ENCODE assay signal across 18 cellular contexts in genomic region chr3:50520849-50521248, GRCh38. TPM values are rescaled to one million over a fixed set of nuclear protein-coding genes. Genes with fewer than 3 reads are reported as not detected.
DNase-seq lines count a peak whose midpoint lies in the region; ATAC-seq and TF ChIP-seq lines count a peak whose summit lies in the region.
"Had no signal": no experiment of that assay in that cellular context is flagged by ENCODE, and none has a peak within 500 bp of the region (broad histone marks: within the 10 kb centered on the region; RNA-seq: fewer than 3 reads in every experiment).

No MANE protein-coding gene starts in this region.

- TF ChIP-seq CTCF in WTC11 (IDR thresholded peaks at IDR 0.05): no peak
- TF ChIP-seq CTCF in nephron progenitor cell (IDR thresholded peaks at IDR 0.05): no peak
- no peak for TF ChIP-seq CTCF in tibial nerve (IDR thresholded peaks at IDR 0.05)
- TF ChIP-seq CTCF in SK-N-SH (IDR thresholded peaks at IDR 0.05): no peak

- ATAC-seq in WTC11: no peak; the same call in 1 of the 2 replicates
- no peak for ATAC-seq in activated naive CD4-positive, alpha-beta T cell treated with anti-CD3 and anti-CD28 coated beads, Interleukin-2, amount 50 U/mL, for 72 hours

- H3K4me1 Mint-ChIP-seq in WTC11 (peaks cover 79% of the 10 kb centered on the region), nephron progenitor cell (peaks cover 84% of the 10 kb centered on the region)

- H3K27ac Mint-ChIP-seq in WTC11: peak overlapping the region; percentile 7; the same call in 1 of the 2 replicates
- no peak overlapping the region for H3K27ac Mint-ChIP-seq in nephron progenitor cell
- H3K27ac Mint-ChIP-seq in activated naive CD4-positive, alpha-beta T cell treated with anti-CD3 and anti-CD28 coated beads, Interleukin-2, amount 50 U/mL, for 72 hours: peak overlapping the region in 1 of 2 donors; percentile 7
- H3K27ac Mint-ChIP-seq: B cell had no signal

- DNase-seq in WTC11 (ENCODE audit: low spot score): no peak
- DNase-seq in nephron progenitor cell: no peak
- no peak for DNase-seq in tibial nerve (ENCODE audit: low spot score in 2 of 2)
- no peak for DNase-seq in activated naive CD4-positive, alpha-beta T cell treated with anti-CD3 and anti-CD28 coated beads, Interleukin-2, amount 50 U/mL, for 72 hours (ENCODE audit: low spot score in 2 of 2)
- no peak for DNase-seq in SK-N-SH
- DNase-seq: DMS79; GDM1; GM23248; Karpas-422; NCI-H1436; NCI-H2081; NCI-H510A treated with DMSO at 0.1 percent for 48 hours; NK-92 treated with Interleukin-12 subunit alpha and Interleukin-12 subunit beta, amount 100 ng/mL, for 24 hours; PC-9 had no signal

- no peaks in the 10 kb centered on the region for H3K79me2 ChIP-seq in SK-N-SH (ENCODE audit: insufficient read depth)

- H3K36me3 Mint-ChIP-seq in WTC11 (no peaks in the 10 kb centered on the region), nephron progenitor cell (ENCODE audit: low read depth) (no peaks in the 10 kb centered on the region)
- no peaks in the 10 kb centered on the region for H3K36me3 Mint-ChIP-seq in activated naive CD4-positive, alpha-beta T cell treated with anti-CD3 and anti-CD28 coated beads, Interleukin-2, amount 50 U/mL, for 72 hours

- no peaks in the 10 kb centered on the region for H4K20me1 ChIP-seq in SK-N-SH (ENCODE audit: insufficient read depth)

- H3K27me3 Mint-ChIP-seq in WTC11 (ENCODE audit: low read depth): peaks cover 12% of the 10 kb centered on the region
- peaks cover 32% of the 10 kb centered on the region for H3K27me3 Mint-ChIP-seq in nephron progenitor cell (ENCODE audit: low read depth, poor library complexity)

- peak overlapping the region; percentile 89; the same call in 1 of the 2 replicates for H3K27ac ChIP-seq in HUES6 (ENCODE audit: low read depth, low read length)
- no peak overlapping the region for H3K27ac ChIP-seq in tibial nerve
- H3K27ac ChIP-seq in SK-N-SH (ENCODE audit: low read depth in 2 of 2, low read length in 1 of 2): no peak overlapping the region
- H3K27ac ChIP-seq: GM23248, PC-9, SK-N-MC had no signal

- H3K4me3 Mint-ChIP-seq in WTC11: no peak overlapping the region
- H3K4me3 Mint-ChIP-seq in nephron progenitor cell: peak overlapping the region; percentile 6
- H3K4me3 Mint-ChIP-seq: B cell had no signal

- H3K4me1 ChIP-seq in ES-I3 (ENCODE audit: insufficient read depth, low read length) (peaks cover 67% of the 10 kb centered on the region), HUES6 (ENCODE audit: control insufficient read depth, insufficient read depth, low read length) (peaks cover 74% of the 10 kb centered on the region), tibial nerve (peaks cover 0 to 7% (median 5%) of the 10 kb centered on the region in 4 donors), SK-N-SH (ENCODE audit: control insufficient read depth in 1 of 2, insufficient read depth in 2 of 2, low read depth in 1 of 2, low read length in 1 of 2) (peaks cover 0 to 61% of the 10 kb centered on the region in 2 experiments; a peak in 2 of 4 replicates)

- no peak overlapping the region for H3K4me2 ChIP-seq in SK-N-SH
- H3K4me2 ChIP-seq: PC-9 had no signal

- H3K9ac ChIP-seq in ES-I3 (ENCODE audit: low read depth, low read length) (peak overlapping the region; percentile 34; the same call in 1 of the 2 replicates), HUES6 (ENCODE audit: low read length) (peak overlapping the region; percentile 86), SK-N-SH (no peak overlapping the region)
- H3K9ac ChIP-seq: GM23248 had no signal

- TF ChIP-seq RAD21 in SK-N-SH (IDR thresholded peaks at IDR 0.05; ENCODE audit: low read length): no peak

- CTCF ChIA-PET in WTC11 (lab: Charles Lee) (interaction anchor here (1.3 to 2.0 kb wide), 2 partner anchors 21 to 155 kb away, joined by 3 to 15 read pairs; no protein-coding TSS in a partner anchor), SK-N-SH (lab: Yijun Ruan, JAX) (interaction anchor here (0.6 to 8.8 kb wide), 4 partner anchors 13 to 223 kb away, joined by 4 to 114 read pairs (median 14); no protein-coding TSS in a partner anchor)

- H3K36me3 ChIP-seq in ES-I3 (ENCODE audit: insufficient read depth, low read length) (no peaks in the 10 kb centered on the region), HUES6 (ENCODE audit: control insufficient read depth, insufficient read depth, low read length) (no peaks in the 10 kb centered on the region), tibial nerve (no peaks in the 10 kb centered on the region), SK-N-SH (replicated peaks in 1 of 2; ENCODE audit: control insufficient read depth in 1 of 2, insufficient read depth in 2 of 2, low read length in 1 of 2) (no peaks in the 10 kb centered on the region)

- H3K9me3 Mint-ChIP-seq in WTC11: no peaks in the 10 kb centered on the region
- H3K9me3 Mint-ChIP-seq in nephron progenitor cell: no peaks in the 10 kb centered on the region
- no peaks in the 10 kb centered on the region for H3K9me3 Mint-ChIP-seq in activated naive CD4-positive, alpha-beta T cell treated with anti-CD3 and anti-CD28 coated beads, Interleukin-2, amount 50 U/mL, for 72 hours

- no peak for TF ChIP-seq EP300 in tibial nerve (IDR thresholded peaks at IDR 0.05)
- no peak for TF ChIP-seq EP300 in SK-N-SH (IDR thresholded peaks at IDR 0.05; ENCODE audit: borderline replicate concordance in 1 of 2, low read depth in 1 of 2, low read length in 1 of 2)

- TF ChIP-seq POLR2A in tibial nerve (IDR thresholded peaks at IDR 0.05): no peak

- no peaks in the 10 kb centered on the region for H3K9me2 ChIP-seq in SK-N-SH

- H3K27me3 ChIP-seq in HUES6 (ENCODE audit: control insufficient read depth, insufficient read depth, low read length) (no peaks in the 10 kb centered on the region), tibial nerve (no peaks in the 10 kb centered on the region), SK-N-SH (ENCODE audit: insufficient read depth) (peaks cover 21% of the 10 kb centered on the region; the same call in 1 of the 2 replicates)

- no peaks in the 10 kb centered on the region for H3F3A ChIP-seq in SK-N-SH (replicated peaks; ENCODE audit: insufficient read depth)

- H3K4me3 ChIP-seq in HUES6 (ENCODE audit: low read depth, low read length) (peak overlapping the region; percentile 29; the same call in 1 of the 2 replicates), tibial nerve (no peak overlapping the region), SK-N-SH (ENCODE audit: low read depth in 2 of 2, low read length in 1 of 2) (no peak overlapping the region)
- H3K4me3 ChIP-seq: GM23248, PC-9, SK-N-MC had no signal

- 55 to 59% methylated on average over 3 of the region's 3 CpGs for WGBS in tibial nerve, 2 donors
- 36% methylated on average over 3 of the region's 3 CpGs for WGBS in SK-N-SH (ENCODE audit: low lambda C conversion rate)

- POLR2A ChIA-PET in WTC11 (lab: Charles Lee): interaction anchor here (0.6 kb wide), 1 partner anchor 174 kb away, joined by 4 read pairs; no protein-coding TSS in a partner anchor
- POLR2A ChIA-PET in SK-N-SH (lab: Yijun Ruan, JAX): no interaction called here

- H3K9me3 ChIP-seq in ES-I3 (ENCODE audit: control insufficient read depth, insufficient read depth, low read length) (no peaks in the 10 kb centered on the region), HUES6 (ENCODE audit: control insufficient read depth, insufficient read depth, low read depth, low read length) (no peaks in the 10 kb centered on the region), tibial nerve (no peaks in the 10 kb centered on the region), SK-N-SH (no peaks in the 10 kb centered on the region)

- no peak overlapping the region for H2AFZ ChIP-seq in SK-N-SH (ENCODE audit: low read depth)
- H2AFZ ChIP-seq: GM23248, PC-9 had no signal

TF ChIP-seq in WTC11, 78 proteins besides CTCF, POLR2A, EP300 and RAD21 (continues in another document):
- no peak for TF ChIP-seq NFYB (CRISPR knock-in tag; conservative IDR thresholded peaks at IDR 0.05; ENCODE audit: low read depth)
- no peak for TF ChIP-seq CREM (CRISPR knock-in tag; IDR thresholded peaks at IDR 0.05)
- no peak for TF ChIP-seq GRHL2 (CRISPR knock-in tag; IDR thresholded peaks at IDR 0.05; ENCODE audit: insufficient replicate concordance, severe bottlenecking)
- no peak for TF ChIP-seq SP1 (CRISPR knock-in tag; conservative IDR thresholded peaks at IDR 0.05)
- TF ChIP-seq NR1H2 (CRISPR knock-in tag; IDR thresholded peaks at IDR 0.05): no peak
- no peak for TF ChIP-seq ZNF396 (CRISPR knock-in tag; IDR thresholded peaks at IDR 0.05; ENCODE audit: borderline replicate concordance)
- TF ChIP-seq ATF1 (CRISPR knock-in tag; IDR thresholded peaks at IDR 0.05): no peak

TF ChIP-seq in SK-N-SH, 30 proteins besides CTCF, POLR2A, EP300 and RAD21 (continues in another document):
- TF ChIP-seq TCF12 (IDR thresholded peaks at IDR 0.05): no peak
- no peak for TF ChIP-seq USF1 (IDR thresholded peaks at IDR 0.05; ENCODE audit: borderline replicate concordance, low read depth)
- TF ChIP-seq POLR2AphosphoS5 (IDR thresholded peaks at IDR 0.05; ENCODE audit: low read depth, low read length): no peak

RNA-seq across cellular contexts. Expression of gene CACNA2D2, which starts 17.4 kb away (rescaled TPM):
- total RNA-seq in WTC11 (2021): 22.0 to 23.4 TPM (median 22.3 TPM) in 3 replicates
- total RNA-seq in tibial nerve: 1 to 10 TPM in 2 of 4 donors, under 1 TPM in 2; 0.84 to 2.0 (median 1.2) TPM
- total RNA-seq in activated naive CD4-positive, alpha-beta T cell treated with anti-CD3 and anti-CD28 coated beads, Interleukin-2, amount 50 U/mL, for 72 hours: 1 to 10 TPM; 2.4 to 3.0 TPM
- polyA plus RNA-seq in SK-N-SH (2012; rRNA removed): 1.1 and 2.8 TPM in 2 replicates
- polyA plus RNA-seq in SK-N-SH (2012; cell fraction: cytosol; rRNA removed): 1.7 and 4.0 TPM in 2 replicates
- 4.1 and 5.7 TPM in 2 replicates for polyA plus RNA-seq in SK-N-SH (2012; cell fraction: nucleus; rRNA removed)
- total RNA-seq: GM23248, PC-9 had no signal
- polyA plus RNA-seq: GM23248 had no signal

RNA-seq across cellular contexts. Expression of gene C3orf18, which starts 46.7 kb away (rescaled TPM):
- 11.5 to 14.0 TPM (median 12.1 TPM) in 3 replicates for total RNA-seq in WTC11 (2021)
- 10 to 100 TPM; 12.2 to 21.1 (median 19.1) TPM for total RNA-seq in tibial nerve
- 10 to 100 TPM; 21.4 to 42.4 TPM for total RNA-seq in activated naive CD4-positive, alpha-beta T cell treated with anti-CD3 and anti-CD28 coated beads, Interleukin-2, amount 50 U/mL, for 72 hours
- 19.7 and 27.2 TPM in 2 replicates for polyA plus RNA-seq in SK-N-SH (2012; rRNA removed)
- polyA plus RNA-seq in SK-N-SH (2012; cell fraction: cytosol; rRNA removed): 11.3 and 16.2 TPM in 2 replicates
- polyA plus RNA-seq in SK-N-SH (2012; cell fraction: nucleus; rRNA removed): 50.5 and 50.7 TPM in 2 replicates

RNA-seq across cellular contexts. Expression of gene HEMK1, which starts 48.5 kb away (rescaled TPM):
- 15.2 to 20.9 TPM (median 15.8 TPM) in 3 replicates for total RNA-seq in WTC11 (2021)
- total RNA-seq in tibial nerve: 10 to 100 TPM in 1 of 4 donors, 1 to 10 TPM in 3; 6.9 to 10.2 (median 8.8) TPM
- 10 to 100 TPM; 69.7 to 74.6 TPM for total RNA-seq in activated naive CD4-positive, alpha-beta T cell treated with anti-CD3 and anti-CD28 coated beads, Interleukin-2, amount 50 U/mL, for 72 hours
- polyA plus RNA-seq in SK-N-SH (2012; rRNA removed): 15.4 and 21.7 TPM in 2 replicates
- polyA plus RNA-seq in SK-N-SH (2012; cell fraction: cytosol; rRNA removed): 7.1 and 10.6 TPM in 2 replicates
- polyA plus RNA-seq in SK-N-SH (2012; cell fraction: nucleus; rRNA removed): 82.8 and 88.7 TPM in 2 replicates
